9 cellular contexts compared by ENCODE assay signal in genomic region chr12:46387697-46388096, GRCh38. TPM values are rescaled to one million over a fixed set of nuclear protein-coding genes. Genes with fewer than 3 reads are reported as not detected.
A peak's percentile ranks its signal among the peaks of the same experiment; 100 is the strongest.
DNase-seq lines count a peak whose midpoint lies in the region; ATAC-seq and TF ChIP-seq lines count a peak whose summit lies in the region.
"Had no signal": no experiment of that assay in that cellular context is flagged by ENCODE, and none has a peak within 500 bp of the region (broad histone marks: within the 10 kb centered on the region; RNA-seq: fewer than 3 reads in every experiment).

No MANE protein-coding gene starts in this region.

- no peaks in the 10 kb centered on the region for H3K9me2 ChIP-seq in PC-3 (replicated peaks; ENCODE audit: low read length)

- peaks cover 22% of the 10 kb centered on the region for H3K79me2 ChIP-seq in PC-3 (ENCODE audit: low read length)

- no peak overlapping the region for H2AFZ ChIP-seq in PC-3 (ENCODE audit: low read length)

- no peaks in the 10 kb centered on the region for H3K9me3 Mint-ChIP-seq in activated naive CD4-positive, alpha-beta T cell treated with anti-CD3 and anti-CD28 coated beads, Interleukin-2, amount 10 ng/mL, durations not matched to agents 7 days and 5 days

- no peaks in the 10 kb centered on the region for H3K27me3 ChIP-seq in PC-3 (ENCODE audit: low read length)
- no peaks in the 10 kb centered on the region for H3K27me3 ChIP-seq in iPS-18a (ENCODE audit: control insufficient read depth, insufficient read depth, low read length)
- no peaks in the 10 kb centered on the region for H3K27me3 ChIP-seq in thymus (ENCODE audit: control insufficient read depth, insufficient read depth)

- ATAC-seq in PC-3: no peak

- peak overlapping the region; percentile 10 for H3K4me3 Mint-ChIP-seq in activated naive CD4-positive, alpha-beta T cell treated with anti-CD3 and anti-CD28 coated beads, Interleukin-2, amount 10 ng/mL, durations not matched to agents 7 days and 5 days

- TF ChIP-seq CTCF in PC-3 (conservative IDR thresholded peaks at IDR 0.05; ENCODE audit: low read depth, low read length): no peak

- intact Hi-C loops in PC-3 (cut with micrococcal nuclease): loop anchor here (1.0 to 5.0 kb wide), 6 partner anchors 15 to 635 kb away; no protein-coding TSS in a partner anchor

- peaks cover 71% of the 10 kb centered on the region for H3K4me1 Mint-ChIP-seq in activated naive CD4-positive, alpha-beta T cell treated with anti-CD3 and anti-CD28 coated beads, Interleukin-2, amount 10 ng/mL, durations not matched to agents 7 days and 5 days

- peak overlapping the region; percentile 94 for H3K27ac ChIP-seq in PC-3 (ENCODE audit: low read length)
- peak overlapping the region; percentile 25 for H3K27ac ChIP-seq in iPS-18a (ENCODE audit: low read length)
- peak overlapping the region; percentile 67 for H3K27ac ChIP-seq in thymus (ENCODE audit: low read depth)

- CTCF ChIA-PET in activated naive CD4-positive, alpha-beta T cell treated with anti-CD3 and anti-CD28 coated beads, Interleukin-2, amount 10 ng/mL, durations not matched to agents 7 days and 5 days (lab: Charles Lee): interaction anchor here (1.3 kb wide), 1 partner anchor 9 kb away, joined by 3 read pairs; no protein-coding TSS in a partner anchor
- CTCF ChIA-PET in PC-3 (lab: Charles Lee): no interaction called here

- H3K9me3 ChIP-seq in PC-3 (ENCODE audit: low read length) (no peaks in the 10 kb centered on the region), iPS-18a (ENCODE audit: control insufficient read depth, low read depth, low read length) (no peaks in the 10 kb centered on the region), thymus (ENCODE audit: control insufficient read depth) (no peaks in the 10 kb centered on the region)

- H3K27me3 Mint-ChIP-seq in activated naive CD4-positive, alpha-beta T cell treated with anti-CD3 and anti-CD28 coated beads, Interleukin-2, amount 10 ng/mL, durations not matched to agents 7 days and 5 days: no peaks in the 10 kb centered on the region

- H3K36me3 ChIP-seq in PC-3 (ENCODE audit: low read depth, low read length) (no peaks in the 10 kb centered on the region), iPS-18a (ENCODE audit: control insufficient read depth, low read depth, low read length) (peaks cover 10% of the 10 kb centered on the region), thymus (ENCODE audit: control insufficient read depth, insufficient read depth) (peaks cover 3% of the 10 kb centered on the region)

- peaks cover 83% of the 10 kb centered on the region for H3K4me1 ChIP-seq in PC-3 (ENCODE audit: insufficient read depth, low read length)
- H3K4me1 ChIP-seq in iPS-18a (ENCODE audit: control insufficient read depth, low read depth, low read length): peaks cover 74% of the 10 kb centered on the region
- H3K4me1 ChIP-seq in thymus (ENCODE audit: control insufficient read depth, insufficient read depth, low read length): peaks cover 18% of the 10 kb centered on the region

- H3K4me3 ChIP-seq in PC-3 (ENCODE audit: low read length) (no peak overlapping the region), iPS-18a (ENCODE audit: low read length) (peak overlapping the region; percentile 42), thymus (ENCODE audit: low read length) (no peak overlapping the region)

- DNase-seq in activated naive CD4-positive, alpha-beta T cell treated with anti-CD3 and anti-CD28 coated beads, Interleukin-2, amount 10 ng/mL, durations not matched to agents 7 days and 5 days: no peak
- no peak for DNase-seq in activated naive CD4-positive, alpha-beta T cell treated with anti-CD3 and anti-CD28 coated beads, Interleukin-2, amount 50 U/mL, for 16 hours
- DNase-seq in PC-3 (no peak), islet precursor cell (no peak), globus pallidus (ENCODE audit: low spot score) (no peak), NCI-H526 treated with DMSO at 0.1 percent for 48 hours (lab: John Stamatoyannopoulos, UW) (no peak)
- DNase-seq: NCI-H774 had no signal

- POLR2A ChIA-PET in PC-3 (lab: Charles Lee; ENCODE audit: unreplicated experiment): interaction anchor here (0.7 kb wide), 1 partner anchor 175 kb away, joined by 4 read pairs; no protein-coding TSS in a partner anchor

- peaks cover 21% of the 10 kb centered on the region for H3F3A ChIP-seq in PC-3 (ENCODE audit: low read length, unreplicated experiment)

- no TSS peak for BruUV-seq in PC-3 (replicated peaks; lab: Mats Ljungman, UMichigan)

- peak overlapping the region; percentile 89 for H3K4me2 ChIP-seq in PC-3 (ENCODE audit: low read length)

- WGBS in thymus: 41% methylated on average over 7 of the region's 7 CpGs

- no peaks in the 10 kb centered on the region for H4K20me1 ChIP-seq in PC-3 (ENCODE audit: low read length)

- peak overlapping the region; percentile 61; the same call in 1 of the 2 replicates for H3K9ac ChIP-seq in PC-3 (ENCODE audit: low read length)
- no peak overlapping the region for H3K9ac ChIP-seq in iPS-18a (ENCODE audit: low read length)

- peaks cover 43% of the 10 kb centered on the region for H3K36me3 Mint-ChIP-seq in activated naive CD4-positive, alpha-beta T cell treated with anti-CD3 and anti-CD28 coated beads, Interleukin-2, amount 10 ng/mL, durations not matched to agents 7 days and 5 days

- no peak overlapping the region for H3K27ac Mint-ChIP-seq in activated naive CD4-positive, alpha-beta T cell treated with anti-CD3 and anti-CD28 coated beads, Interleukin-2, amount 10 ng/mL, durations not matched to agents 7 days and 5 days

RNA-seq across cellular contexts. Expression of gene SLC38A2, which starts 15.1 kb away (rescaled TPM):
- total RNA-seq in PC-3 (2014; rRNA removed): 214 and 232 TPM in 2 replicates
- 137 TPM for polyA plus RNA-seq in thymus

Comparison
In these comparisons a context has a peak if more than half of its experiments do, and no peak if none do; other contexts are left out.
1. H3K27ac ChIP-seq: peak in every context shown above with its lines; median percentile 94 in PC-3; 67 in thymus; 25 in iPS-18a.